ENCODE assay signal across 8 cellular contexts in the genomic region with DNA sequence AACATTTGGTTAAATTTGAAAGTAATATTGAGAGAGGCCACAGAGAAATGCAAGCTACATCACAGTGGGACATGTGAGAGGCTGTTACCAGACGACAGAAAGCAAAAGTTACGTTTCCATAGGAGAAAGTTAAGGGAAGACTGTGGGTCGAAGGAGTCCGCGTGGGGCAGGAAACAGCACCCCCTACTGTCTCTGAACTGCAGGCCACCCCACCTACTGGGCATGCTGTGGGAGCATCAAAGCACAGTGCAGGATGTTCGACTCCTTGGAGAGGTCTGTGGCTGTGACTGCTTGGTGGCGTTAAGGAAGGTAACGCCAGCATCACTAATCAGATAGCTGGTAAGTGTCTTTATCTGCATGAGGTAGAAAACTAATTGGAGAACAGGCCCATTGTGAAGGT.
DNase-seq lines count a peak whose midpoint lies in the region; ATAC-seq and TF ChIP-seq lines count a peak whose summit lies in the region.

No MANE protein-coding gene starts in this region.

- H3K9me3 Mint-ChIP-seq in mesothelial cell of epicardium = peaks cover 6% of the 10 kb centered on the region

- ATAC-seq in GM19452 (IDR thresholded peaks at IDR 0.05; ENCODE audit: unreplicated experiment) (peak; percentile 53), HG03565 (IDR thresholded peaks at IDR 0.05; ENCODE audit: unreplicated experiment) (peak; percentile 81)

- TF ChIP-seq CTCF in WERI-Rb-1 (IDR thresholded peaks at IDR 0.05; ENCODE audit: low read depth, low read length) (peak; percentile 91), mesothelial cell of epicardium (IDR thresholded peaks at IDR 0.05; ENCODE audit: unreplicated experiment) (no peak)

- no peaks in the 10 kb centered on the region for H3K27me3 ChIP-seq in WERI-Rb-1 (ENCODE audit: insufficient read depth, low read depth, severe bottlenecking)

- H3K4me3 Mint-ChIP-seq in mesothelial cell of epicardium = no peak overlapping the region

- H3K9me3 ChIP-seq in WERI-Rb-1 (ENCODE audit: severe bottlenecking) = no peaks in the 10 kb centered on the region

- no peaks in the 10 kb centered on the region for H3K27me3 Mint-ChIP-seq in mesothelial cell of epicardium (ENCODE audit: low read depth)

- H3K4me1 Mint-ChIP-seq in mesothelial cell of epicardium = peaks cover 6% of the 10 kb centered on the region

- H3K36me3 Mint-ChIP-seq in mesothelial cell of epicardium = no peaks in the 10 kb centered on the region

- no peaks in the 10 kb centered on the region for H3K36me3 ChIP-seq in WERI-Rb-1

- H3K27ac Mint-ChIP-seq in mesothelial cell of epicardium = no peak overlapping the region

- no peak overlapping the region for H3K27ac ChIP-seq in WERI-Rb-1

- no peak overlapping the region for H3K4me3 ChIP-seq in WERI-Rb-1 (ENCODE audit: low read depth, low read length)

- peak; percentile 71 for DNase-seq in D341Med (ENCODE audit: low spot score)
- peak; percentile 51 for DNase-seq in WERI-Rb-1
- DNase-seq in globus pallidus (ENCODE audit: low spot score) = peak; percentile 47
- DNase-seq in stimulated activated CD4-positive, alpha-beta T cell treated with anti-CD3 and anti-CD28 coated beads, Interleukin-4, amount 100 ng/mL, for 1 hour = peak; percentile 4
- no peak for DNase-seq in mesothelial cell of epicardium (ENCODE audit: low spot score in 2 of 2, unreplicated experiment in 2 of 2)
- DNase-seq in occipital lobe (lab: John Stamatoyannopoulos, UW) = no peak

Comparison
In these comparisons a context has a peak if more than half of its experiments do, and no peak if none do; other contexts are left out.
1. DNase-seq: peak in D341Med (single experiment), WERI-Rb-1 (single experiment), globus pallidus (single experiment) and stimulated activated CD4-positive, alpha-beta T cell treated with anti-CD3 and anti-CD28 coated beads, Interleukin-4, amount 100 ng/mL, for 1 hour (single experiment); none in mesothelial cell of epicardium (0 of 2) and occipital lobe (single experiment).